In the genomic region with DNA sequence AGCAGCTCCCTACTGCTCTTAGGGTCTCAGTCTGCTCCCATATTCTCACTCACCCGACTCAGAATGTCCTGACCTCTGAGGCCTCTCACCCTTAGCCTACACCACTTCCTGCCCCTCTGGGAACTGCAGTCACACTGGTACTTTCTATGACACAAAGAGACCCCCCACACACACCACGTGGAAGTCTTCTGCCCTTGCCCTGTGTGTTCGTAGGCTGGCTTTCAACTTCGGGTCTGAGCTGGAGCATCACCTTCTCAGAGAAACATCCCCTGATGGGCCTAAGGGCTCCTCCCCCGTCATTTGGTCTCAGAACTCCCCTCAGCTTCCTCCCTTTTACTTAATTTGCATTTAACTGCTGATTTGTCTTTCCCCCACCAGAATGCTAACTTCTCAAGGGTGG, we compare ENCODE assay signal across 7 cellular contexts. TPM values are rescaled to one million over a fixed set of nuclear protein-coding genes. Genes with fewer than 3 reads are reported as not detected.
DNase-seq lines count a peak whose midpoint lies in the region; ATAC-seq lines count a peak whose summit lies in the region.
"Not testable (repeated sequence)": the region's sequence is repeated elsewhere in the genome, so short reads cannot be mapped to it uniquely, and the experiment has no call there.

No MANE protein-coding gene starts in this region.

- H3K9me3 Mint-ChIP-seq in T-helper 2 cell treated with Interferon-gamma antibody and Interleukin-4, amounts not matched to agents 5 μg/mL and 100 μg/mL, for 36 hours; activated T-helper 17 cell treated with anti-CD3 and anti-CD28 coated beads, Interleukin-2, amount 50 U/mL, for 72 hours: not testable (repeated sequence)

- not testable (repeated sequence) for H3K23ac ChIP-seq in neuronal stem cell (ENCODE audit: low read depth, low read length, poor library complexity)

- H3K9ac ChIP-seq in neuronal stem cell (ENCODE audit: low read depth, low read length, poor library complexity): not testable (repeated sequence)

- not testable (repeated sequence) for H2BK12ac ChIP-seq in neuronal stem cell (ENCODE audit: low read length)

- not testable (repeated sequence) for H3K27ac Mint-ChIP-seq in T-helper 2 cell treated with Interferon-gamma antibody and Interleukin-4, amounts not matched to agents 5 μg/mL and 100 μg/mL, for 36 hours
- H3K27ac Mint-ChIP-seq in activated T-helper 17 cell treated with anti-CD3 and anti-CD28 coated beads, Interleukin-2, amount 50 U/mL, for 72 hours: peak overlapping the region; percentile 38

- H3K27me3 ChIP-seq in neuronal stem cell (ENCODE audit: control insufficient read depth in 3 of 3, insufficient read depth in 3 of 3, low read depth in 1 of 3, low read length in 3 of 3): not testable (repeated sequence)

- H3K36me3 ChIP-seq in neuronal stem cell (replicated peaks in 1 of 2; ENCODE audit: control insufficient read depth in 2 of 2, insufficient read depth in 2 of 2, low read length in 2 of 2): not testable (repeated sequence)

- H3K4me3 ChIP-seq in neuronal stem cell (ENCODE audit: low read length in 2 of 2): not testable (repeated sequence)

- not testable (repeated sequence) for H2AK5ac ChIP-seq in neuronal stem cell (ENCODE audit: low read depth, low read length)

- H4K91ac ChIP-seq in neuronal stem cell (ENCODE audit: low read depth, low read length, poor library complexity): not testable (repeated sequence)

- not testable (repeated sequence) for H2BK120ac ChIP-seq in neuronal stem cell (ENCODE audit: low read depth, low read length)

- H3K9me3 ChIP-seq in neuronal stem cell (replicated peaks in 1 of 2; ENCODE audit: control insufficient read depth in 2 of 2, insufficient read depth in 1 of 2, low read depth in 1 of 2, low read length in 2 of 2): not testable (repeated sequence)

- not testable (repeated sequence) for H4K8ac ChIP-seq in neuronal stem cell (ENCODE audit: low read depth, low read length)

- not testable (repeated sequence) for H3K4ac ChIP-seq in neuronal stem cell (ENCODE audit: low read length)

- not testable (repeated sequence) for H3K36me3 Mint-ChIP-seq in T-helper 2 cell treated with Interferon-gamma antibody and Interleukin-4, amounts not matched to agents 5 μg/mL and 100 μg/mL, for 36 hours (ENCODE audit: low read depth); activated T-helper 17 cell treated with anti-CD3 and anti-CD28 coated beads, Interleukin-2, amount 50 U/mL, for 72 hours (ENCODE audit: low read depth)

- DNase-seq in T-helper 2 cell treated with Interferon-gamma antibody and Interleukin-4, amounts not matched to agents 5 μg/mL and 100 μg/mL, for 36 hours (ENCODE audit: low spot score): peak; percentile 53
- DNase-seq in neuronal stem cell (ENCODE audit: low spot score): not testable (repeated sequence)

- H3K14ac ChIP-seq in neuronal stem cell (ENCODE audit: low read length): not testable (repeated sequence)

- no CpG with 5 or more reads among the region's 5 CpGs for WGBS in neuronal stem cell (ENCODE audit: extremely low coverage in 2 of 2, insufficient read length in 2 of 2, insufficient replicate concordance in 1 of 2), 2 donors

- peak overlapping the region; percentile 64 for H2AFZ ChIP-seq in neuronal stem cell (ENCODE audit: low read length)

- H2BK5ac ChIP-seq in neuronal stem cell (ENCODE audit: low read length): not testable (repeated sequence)

- H3K4me1 ChIP-seq in neuronal stem cell (ENCODE audit: control insufficient read depth in 2 of 2, insufficient read depth in 1 of 2, low read depth in 1 of 2, low read length in 2 of 2): not testable (repeated sequence)

- not testable (repeated sequence) for H3K27me3 Mint-ChIP-seq in T-helper 2 cell treated with Interferon-gamma antibody and Interleukin-4, amounts not matched to agents 5 μg/mL and 100 μg/mL, for 36 hours (ENCODE audit: low read depth); activated T-helper 17 cell treated with anti-CD3 and anti-CD28 coated beads, Interleukin-2, amount 50 U/mL, for 72 hours

- H3K27ac ChIP-seq in neuronal stem cell (replicated peaks; ENCODE audit: low read length): not testable (repeated sequence)

- peaks cover 22% of the 10 kb centered on the region for H3K4me1 Mint-ChIP-seq in T-helper 2 cell treated with Interferon-gamma antibody and Interleukin-4, amounts not matched to agents 5 μg/mL and 100 μg/mL, for 36 hours (ENCODE audit: low read depth)
- not testable (repeated sequence) for H3K4me1 Mint-ChIP-seq in activated T-helper 17 cell treated with anti-CD3 and anti-CD28 coated beads, Interleukin-2, amount 50 U/mL, for 72 hours

- not testable (repeated sequence) for H3K4me2 ChIP-seq in neuronal stem cell (ENCODE audit: insufficient read depth, low read length, poor library complexity, severe bottlenecking)

- H3K18ac ChIP-seq in neuronal stem cell (ENCODE audit: low read length): not testable (repeated sequence)

- ATAC-seq in GM18907 (IDR thresholded peaks at IDR 0.05; ENCODE audit: unreplicated experiment) (peak; percentile 87), GM21515 (IDR thresholded peaks at IDR 0.05; ENCODE audit: unreplicated experiment) (peak; percentile 72), HG02884 (IDR thresholded peaks at IDR 0.05; ENCODE audit: unreplicated experiment) (peak; percentile 85), HG03378 (IDR thresholded peaks at IDR 0.05; ENCODE audit: unreplicated experiment) (peak; percentile 64)
- ATAC-seq in activated T-helper 17 cell treated with anti-CD3 and anti-CD28 coated beads, Interleukin-2, amount 50 U/mL, for 72 hours (replicated peaks): peak; percentile 76

- H3K79me1 ChIP-seq in neuronal stem cell (ENCODE audit: low read depth, low read length): not testable (repeated sequence)

- H2BK15ac ChIP-seq in neuronal stem cell (ENCODE audit: low read length): not testable (repeated sequence)

- not testable (repeated sequence) for H3K4me3 Mint-ChIP-seq in T-helper 2 cell treated with Interferon-gamma antibody and Interleukin-4, amounts not matched to agents 5 μg/mL and 100 μg/mL, for 36 hours; activated T-helper 17 cell treated with anti-CD3 and anti-CD28 coated beads, Interleukin-2, amount 50 U/mL, for 72 hours

RNA-seq across cellular contexts. Expression of gene DDX11, which starts 22.0 kb away (rescaled TPM):
- total RNA-seq in activated T-helper 17 cell treated with anti-CD3 and anti-CD28 coated beads, Interleukin-2, amount 50 U/mL, for 72 hours: 100 to 1,000 TPM; 147 to 149 TPM
- polyA plus RNA-seq in neuronal stem cell (2013, experiment 1 of 2): 36.0 TPM
- 34.3 TPM for polyA plus RNA-seq in neuronal stem cell (2013, experiment 2 of 2)
